1 cellular context compared by ENCODE assay signal in the genomic region with DNA sequence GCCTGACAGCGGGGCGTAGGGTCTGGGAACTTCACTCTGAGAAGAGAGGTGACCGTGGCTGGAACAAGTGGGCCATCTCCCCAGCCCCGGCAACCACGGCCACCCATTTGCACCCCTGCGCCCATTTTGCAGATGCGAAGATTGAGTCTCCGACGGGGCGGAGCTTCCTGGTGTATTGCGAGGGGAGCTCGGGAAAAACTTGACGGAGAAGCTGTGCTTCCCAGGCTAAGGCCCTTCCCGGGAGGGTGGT.
TF ChIP-seq lines count a peak whose summit lies in the region.

No MANE protein-coding gene starts in this region.

TF ChIP-seq in HepG2, 621 proteins besides CTCF, POLR2A, EP300 and RAD21 (continued from another document and continues in another):
- TF ChIP-seq ZNF773 (CRISPR knock-in tag; IDR thresholded peaks at IDR 0.05; ENCODE audit: borderline replicate concordance) (no peak), ZNF75D (CRISPR knock-in tag; IDR thresholded peaks at IDR 0.05; ENCODE audit: borderline replicate concordance) (no peak), ZBTB3 (CRISPR knock-in tag; IDR thresholded peaks at IDR 0.05; ENCODE audit: borderline replicate concordance, low read depth) (no peak), SALL1 (CRISPR knock-in tag; IDR thresholded peaks at IDR 0.05) (no peak; the same call in 1 of the 2 replicates), KDM4B (CRISPR knock-in tag; IDR thresholded peaks at IDR 0.05) (no peak), CBFB (CRISPR knock-in tag; IDR thresholded peaks at IDR 0.05) (no peak), ZFYVE20 (CRISPR knock-in tag; IDR thresholded peaks at IDR 0.05; ENCODE audit: borderline replicate concordance, low read depth) (no peak), BRF2 (CRISPR knock-in tag; IDR thresholded peaks at IDR 0.05) (no peak; the same call in 1 of the 2 replicates), ZNF749 (CRISPR knock-in tag; IDR thresholded peaks at IDR 0.05; ENCODE audit: borderline replicate concordance) (no peak), SKIL (CRISPR knock-in tag; IDR thresholded peaks at IDR 0.05; ENCODE audit: borderline replicate concordance) (0 out of 2 replicates have a peak, but pooled peaks have one; percentile 4), THAP9 (CRISPR knock-in tag; IDR thresholded peaks at IDR 0.05; ENCODE audit: borderline replicate concordance) (no peak; the same call in 1 of the 2 replicates), POGK (CRISPR knock-in tag; conservative IDR thresholded peaks at IDR 0.05) (no peak), TBP (CRISPR knock-in tag; IDR thresholded peaks at IDR 0.05) (no peak), ZFP91 (CRISPR knock-in tag; IDR thresholded peaks at IDR 0.05; ENCODE audit: borderline replicate concordance) (no peak), HNRNPH1 (optimal IDR thresholded peaks at IDR 0.05; ENCODE audit: low read depth, low read length) (no peak), TBX2 (CRISPR knock-in tag; IDR thresholded peaks at IDR 0.05; ENCODE audit: borderline replicate concordance) (no peak; the same call in 1 of the 2 replicates), ZNF512B (CRISPR knock-in tag; IDR thresholded peaks at IDR 0.05; ENCODE audit: borderline replicate concordance) (no peak), ZNF33A (CRISPR knock-in tag; IDR thresholded peaks at IDR 0.05; ENCODE audit: borderline replicate concordance) (no peak), HDAC6 (IDR thresholded peaks at IDR 0.05; ENCODE audit: low read depth, low read length) (no peak), HOXA7 (CRISPR knock-in tag; IDR thresholded peaks at IDR 0.05) (no peak), ZNF10 (CRISPR knock-in tag; IDR thresholded peaks at IDR 0.05; ENCODE audit: borderline replicate concordance, low read depth) (peak; percentile 10; the same call in 1 of the 2 replicates)
- TF ChIP-seq, protein P1, sequence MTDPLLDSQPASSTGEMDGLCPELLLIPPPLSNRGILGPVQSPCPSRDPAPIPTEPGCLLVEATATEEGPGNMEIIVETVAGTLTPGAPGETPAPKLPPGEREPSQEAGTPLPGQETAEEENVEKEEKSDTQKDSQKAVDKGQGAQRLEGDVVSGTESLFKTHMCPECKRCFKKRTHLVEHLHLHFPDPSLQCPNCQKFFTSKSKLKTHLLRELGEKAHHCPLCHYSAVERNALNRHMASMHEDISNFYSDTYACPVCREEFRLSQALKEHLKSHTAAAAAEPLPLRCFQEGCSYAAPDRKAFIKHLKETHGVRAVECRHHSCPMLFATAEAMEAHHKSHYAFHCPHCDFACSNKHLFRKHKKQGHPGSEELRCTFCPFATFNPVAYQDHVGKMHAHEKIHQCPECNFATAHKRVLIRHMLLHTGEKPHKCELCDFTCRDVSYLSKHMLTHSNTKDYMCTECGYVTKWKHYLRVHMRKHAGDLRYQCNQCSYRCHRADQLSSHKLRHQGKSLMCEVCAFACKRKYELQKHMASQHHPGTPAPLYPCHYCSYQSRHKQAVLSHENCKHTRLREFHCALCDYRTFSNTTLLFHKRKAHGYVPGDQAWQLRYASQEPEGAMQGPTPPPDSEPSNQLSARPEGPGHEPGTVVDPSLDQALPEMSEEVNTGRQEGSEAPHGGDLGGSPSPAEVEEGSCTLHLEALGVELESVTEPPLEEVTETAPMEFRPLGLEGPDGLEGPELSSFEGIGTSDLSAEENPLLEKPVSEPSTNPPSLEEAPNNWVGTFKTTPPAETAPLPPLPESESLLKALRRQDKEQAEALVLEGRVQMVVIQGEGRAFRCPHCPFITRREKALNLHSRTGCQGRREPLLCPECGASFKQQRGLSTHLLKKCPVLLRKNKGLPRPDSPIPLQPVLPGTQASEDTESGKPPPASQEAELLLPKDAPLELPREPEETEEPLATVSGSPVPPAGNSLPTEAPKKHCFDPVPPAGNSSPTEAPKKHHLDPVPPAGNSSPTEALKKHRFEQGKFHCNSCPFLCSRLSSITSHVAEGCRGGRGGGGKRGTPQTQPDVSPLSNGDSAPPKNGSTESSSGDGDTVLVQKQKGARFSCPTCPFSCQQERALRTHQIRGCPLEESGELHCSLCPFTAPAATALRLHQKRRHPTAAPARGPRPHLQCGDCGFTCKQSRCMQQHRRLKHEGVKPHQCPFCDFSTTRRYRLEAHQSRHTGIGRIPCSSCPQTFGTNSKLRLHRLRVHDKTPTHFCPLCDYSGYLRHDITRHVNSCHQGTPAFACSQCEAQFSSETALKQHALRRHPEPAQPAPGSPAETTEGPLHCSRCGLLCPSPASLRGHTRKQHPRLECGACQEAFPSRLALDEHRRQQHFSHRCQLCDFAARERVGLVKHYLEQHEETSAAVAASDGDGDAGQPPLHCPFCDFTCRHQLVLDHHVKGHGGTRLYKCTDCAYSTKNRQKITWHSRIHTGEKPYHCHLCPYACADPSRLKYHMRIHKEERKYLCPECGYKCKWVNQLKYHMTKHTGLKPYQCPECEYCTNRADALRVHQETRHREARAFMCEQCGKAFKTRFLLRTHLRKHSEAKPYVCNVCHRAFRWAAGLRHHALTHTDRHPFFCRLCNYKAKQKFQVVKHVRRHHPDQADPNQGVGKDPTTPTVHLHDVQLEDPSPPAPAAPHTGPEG (CRISPR knock-in tag; IDR thresholded peaks at IDR 0.05): 0 out of 2 replicates have a peak, but pooled peaks have one; percentile 26
- TF ChIP-seq, protein P2, sequence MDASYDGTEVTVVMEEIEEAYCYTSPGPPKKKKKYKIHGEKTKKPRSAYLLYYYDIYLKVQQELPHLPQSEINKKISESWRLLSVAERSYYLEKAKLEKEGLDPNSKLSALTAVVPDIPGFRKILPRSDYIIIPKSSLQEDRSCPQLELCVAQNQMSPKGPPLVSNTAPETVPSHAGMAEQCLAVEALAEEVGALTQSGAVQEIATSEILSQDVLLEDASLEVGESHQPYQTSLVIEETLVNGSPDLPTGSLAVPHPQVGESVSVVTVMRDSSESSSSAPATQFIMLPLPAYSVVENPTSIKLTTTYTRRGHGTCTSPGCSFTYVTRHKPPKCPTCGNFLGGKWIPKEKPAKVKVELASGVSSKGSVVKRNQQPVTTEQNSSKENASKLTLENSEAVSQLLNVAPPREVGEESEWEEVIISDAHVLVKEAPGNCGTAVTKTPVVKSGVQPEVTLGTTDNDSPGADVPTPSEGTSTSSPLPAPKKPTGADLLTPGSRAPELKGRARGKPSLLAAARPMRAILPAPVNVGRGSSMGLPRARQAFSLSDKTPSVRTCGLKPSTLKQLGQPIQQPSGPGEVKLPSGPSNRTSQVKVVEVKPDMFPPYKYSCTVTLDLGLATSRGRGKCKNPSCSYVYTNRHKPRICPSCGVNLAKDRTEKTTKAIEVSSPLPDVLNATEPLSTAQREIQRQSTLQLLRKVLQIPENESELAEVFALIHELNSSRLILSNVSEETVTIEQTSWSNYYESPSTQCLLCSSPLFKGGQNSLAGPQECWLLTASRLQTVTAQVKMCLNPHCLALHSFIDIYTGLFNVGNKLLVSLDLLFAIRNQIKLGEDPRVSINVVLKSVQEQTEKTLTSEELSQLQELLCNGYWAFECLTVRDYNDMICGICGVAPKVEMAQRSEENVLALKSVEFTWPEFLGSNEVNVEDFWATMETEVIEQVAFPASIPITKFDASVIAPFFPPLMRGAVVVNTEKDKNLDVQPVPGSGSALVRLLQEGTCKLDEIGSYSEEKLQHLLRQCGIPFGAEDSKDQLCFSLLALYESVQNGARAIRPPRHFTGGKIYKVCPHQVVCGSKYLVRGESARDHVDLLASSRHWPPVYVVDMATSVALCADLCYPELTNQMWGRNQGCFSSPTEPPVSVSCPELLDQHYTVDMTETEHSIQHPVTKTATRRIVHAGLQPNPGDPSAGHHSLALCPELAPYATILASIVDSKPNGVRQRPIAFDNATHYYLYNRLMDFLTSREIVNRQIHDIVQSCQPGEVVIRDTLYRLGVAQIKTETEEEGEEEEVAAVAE (CRISPR knock-in tag; IDR thresholded peaks at IDR 0.05; ENCODE audit: borderline replicate concordance): no peak; the same call in 1 of the 2 replicates
- TF ChIP-seq, protein P3, sequence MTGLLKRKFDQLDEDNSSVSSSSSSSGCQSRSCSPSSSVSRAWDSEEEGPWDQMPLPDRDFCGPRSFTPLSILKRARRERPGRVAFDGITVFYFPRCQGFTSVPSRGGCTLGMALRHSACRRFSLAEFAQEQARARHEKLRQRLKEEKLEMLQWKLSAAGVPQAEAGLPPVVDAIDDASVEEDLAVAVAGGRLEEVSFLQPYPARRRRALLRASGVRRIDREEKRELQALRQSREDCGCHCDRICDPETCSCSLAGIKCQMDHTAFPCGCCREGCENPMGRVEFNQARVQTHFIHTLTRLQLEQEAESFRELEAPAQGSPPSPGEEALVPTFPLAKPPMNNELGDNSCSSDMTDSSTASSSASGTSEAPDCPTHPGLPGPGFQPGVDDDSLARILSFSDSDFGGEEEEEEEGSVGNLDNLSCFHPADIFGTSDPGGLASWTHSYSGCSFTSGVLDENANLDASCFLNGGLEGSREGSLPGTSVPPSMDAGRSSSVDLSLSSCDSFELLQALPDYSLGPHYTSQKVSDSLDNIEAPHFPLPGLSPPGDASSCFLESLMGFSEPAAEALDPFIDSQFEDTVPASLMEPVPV (CRISPR knock-in tag; IDR thresholded peaks at IDR 0.05): no peak; the same call in 1 of the 2 replicates
